In the genomic region with DNA sequence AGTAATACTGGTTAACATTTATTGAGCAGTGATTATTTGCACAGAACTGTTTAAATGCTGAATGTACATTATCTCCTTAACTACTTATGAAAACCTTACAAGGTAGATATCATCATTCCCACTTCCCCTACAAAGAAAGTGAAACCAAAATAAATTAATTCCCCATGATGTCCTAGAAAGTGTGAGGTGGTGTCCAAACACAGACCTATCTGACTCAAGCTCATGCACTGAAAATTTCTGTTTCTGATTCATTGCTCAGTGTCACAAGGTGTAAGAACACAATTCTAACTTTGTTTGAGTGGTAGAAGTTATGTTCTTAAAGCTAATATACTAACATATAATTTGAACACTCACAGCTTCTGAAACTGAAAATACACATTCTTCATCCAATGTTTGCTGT, we compare ENCODE assay signal across 1 cellular context.
TF ChIP-seq lines count a peak whose summit lies in the region.

No MANE protein-coding gene starts in this region.

TF ChIP-seq in GM12878, 131 proteins besides CTCF, POLR2A, EP300 and RAD21 (continued from another document):
- TF ChIP-seq, protein P1, sequence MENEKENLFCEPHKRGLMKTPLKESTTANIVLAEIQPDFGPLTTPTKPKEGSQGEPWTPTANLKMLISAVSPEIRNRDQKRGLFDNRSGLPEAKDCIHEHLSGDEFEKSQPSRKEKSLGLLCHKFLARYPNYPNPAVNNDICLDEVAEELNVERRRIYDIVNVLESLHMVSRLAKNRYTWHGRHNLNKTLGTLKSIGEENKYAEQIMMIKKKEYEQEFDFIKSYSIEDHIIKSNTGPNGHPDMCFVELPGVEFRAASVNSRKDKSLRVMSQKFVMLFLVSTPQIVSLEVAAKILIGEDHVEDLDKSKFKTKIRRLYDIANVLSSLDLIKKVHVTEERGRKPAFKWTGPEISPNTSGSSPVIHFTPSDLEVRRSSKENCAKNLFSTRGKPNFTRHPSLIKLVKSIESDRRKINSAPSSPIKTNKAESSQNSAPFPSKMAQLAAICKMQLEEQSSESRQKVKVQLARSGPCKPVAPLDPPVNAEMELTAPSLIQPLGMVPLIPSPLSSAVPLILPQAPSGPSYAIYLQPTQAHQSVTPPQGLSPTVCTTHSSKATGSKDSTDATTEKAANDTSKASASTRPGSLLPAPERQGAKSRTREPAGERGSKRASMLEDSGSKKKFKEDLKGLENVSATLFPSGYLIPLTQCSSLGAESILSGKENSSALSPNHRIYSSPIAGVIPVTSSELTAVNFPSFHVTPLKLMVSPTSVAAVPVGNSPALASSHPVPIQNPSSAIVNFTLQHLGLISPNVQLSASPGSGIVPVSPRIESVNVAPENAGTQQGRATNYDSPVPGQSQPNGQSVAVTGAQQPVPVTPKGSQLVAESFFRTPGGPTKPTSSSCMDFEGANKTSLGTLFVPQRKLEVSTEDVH (IDR thresholded peaks at IDR 0.05; ENCODE audit: low read depth, partially characterized antibody): no peak
- TF ChIP-seq, protein P2, sequence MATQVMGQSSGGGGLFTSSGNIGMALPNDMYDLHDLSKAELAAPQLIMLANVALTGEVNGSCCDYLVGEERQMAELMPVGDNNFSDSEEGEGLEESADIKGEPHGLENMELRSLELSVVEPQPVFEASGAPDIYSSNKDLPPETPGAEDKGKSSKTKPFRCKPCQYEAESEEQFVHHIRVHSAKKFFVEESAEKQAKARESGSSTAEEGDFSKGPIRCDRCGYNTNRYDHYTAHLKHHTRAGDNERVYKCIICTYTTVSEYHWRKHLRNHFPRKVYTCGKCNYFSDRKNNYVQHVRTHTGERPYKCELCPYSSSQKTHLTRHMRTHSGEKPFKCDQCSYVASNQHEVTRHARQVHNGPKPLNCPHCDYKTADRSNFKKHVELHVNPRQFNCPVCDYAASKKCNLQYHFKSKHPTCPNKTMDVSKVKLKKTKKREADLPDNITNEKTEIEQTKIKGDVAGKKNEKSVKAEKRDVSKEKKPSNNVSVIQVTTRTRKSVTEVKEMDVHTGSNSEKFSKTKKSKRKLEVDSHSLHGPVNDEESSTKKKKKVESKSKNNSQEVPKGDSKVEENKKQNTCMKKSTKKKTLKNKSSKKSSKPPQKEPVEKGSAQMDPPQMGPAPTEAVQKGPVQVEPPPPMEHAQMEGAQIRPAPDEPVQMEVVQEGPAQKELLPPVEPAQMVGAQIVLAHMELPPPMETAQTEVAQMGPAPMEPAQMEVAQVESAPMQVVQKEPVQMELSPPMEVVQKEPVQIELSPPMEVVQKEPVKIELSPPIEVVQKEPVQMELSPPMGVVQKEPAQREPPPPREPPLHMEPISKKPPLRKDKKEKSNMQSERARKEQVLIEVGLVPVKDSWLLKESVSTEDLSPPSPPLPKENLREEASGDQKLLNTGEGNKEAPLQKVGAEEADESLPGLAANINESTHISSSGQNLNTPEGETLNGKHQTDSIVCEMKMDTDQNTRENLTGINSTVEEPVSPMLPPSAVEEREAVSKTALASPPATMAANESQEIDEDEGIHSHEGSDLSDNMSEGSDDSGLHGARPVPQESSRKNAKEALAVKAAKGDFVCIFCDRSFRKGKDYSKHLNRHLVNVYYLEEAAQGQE (IDR thresholded peaks at IDR 0.05; ENCODE audit: low read depth, low read length): no peak
- TF ChIP-seq PRDM15 (CRISPR knock-in tag; IDR thresholded peaks at IDR 0.05) (no peak), BHLHE40 (IDR thresholded peaks at IDR 0.05; ENCODE audit: borderline replicate concordance in 1 of 2, low read depth in 2 of 2, low read length in 1 of 2) (no peak), CEBPB (IDR thresholded peaks at IDR 0.05; ENCODE audit: borderline replicate concordance in 1 of 2, low read depth in 2 of 2, low read length in 2 of 2) (no peak), RUNX3 (IDR thresholded peaks at IDR 0.05; ENCODE audit: low read length) (peak; percentile 32; the same call in 1 of the 2 replicates), MTA2 (IDR thresholded peaks at IDR 0.05; ENCODE audit: low read depth) (no peak), YBX1 (IDR thresholded peaks at IDR 0.05) (no peak), PML (IDR thresholded peaks at IDR 0.05; ENCODE audit: low read length) (peak; percentile 72; the same call in 1 of the 2 replicates), ATF3 (IDR thresholded peaks at IDR 0.05; ENCODE audit: borderline replicate concordance, extremely low read depth, low read depth, low read length) (no peak)
- TF ChIP-seq, protein P3, sequence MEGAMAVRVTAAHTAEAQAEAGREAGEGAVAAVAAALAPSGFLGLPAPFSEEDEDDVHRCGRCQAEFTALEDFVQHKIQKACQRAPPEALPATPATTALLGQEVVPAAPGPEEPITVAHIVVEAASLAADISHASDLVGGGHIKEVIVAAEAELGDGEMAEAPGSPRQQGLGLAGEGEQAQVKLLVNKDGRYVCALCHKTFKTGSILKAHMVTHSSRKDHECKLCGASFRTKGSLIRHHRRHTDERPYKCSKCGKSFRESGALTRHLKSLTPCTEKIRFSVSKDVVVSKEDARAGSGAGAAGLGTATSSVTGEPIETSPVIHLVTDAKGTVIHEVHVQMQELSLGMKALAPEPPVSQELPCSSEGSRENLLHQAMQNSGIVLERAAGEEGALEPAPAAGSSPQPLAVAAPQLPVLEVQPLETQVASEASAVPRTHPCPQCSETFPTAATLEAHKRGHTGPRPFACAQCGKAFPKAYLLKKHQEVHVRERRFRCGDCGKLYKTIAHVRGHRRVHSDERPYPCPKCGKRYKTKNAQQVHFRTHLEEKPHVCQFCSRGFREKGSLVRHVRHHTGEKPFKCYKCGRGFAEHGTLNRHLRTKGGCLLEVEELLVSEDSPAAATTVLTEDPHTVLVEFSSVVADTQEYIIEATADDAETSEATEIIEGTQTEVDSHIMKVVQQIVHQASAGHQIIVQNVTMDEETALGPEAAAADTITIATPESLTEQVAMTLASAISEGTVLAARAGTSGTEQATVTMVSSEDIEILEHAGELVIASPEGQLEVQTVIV (IDR thresholded peaks at IDR 0.05; ENCODE audit: borderline replicate concordance, partially characterized antibody): no peak
